Comparison of ENCODE assay signal across 10 cellular contexts in genomic region chr18:26190506-26190905, GRCh38. TPM values are rescaled to one million over a fixed set of nuclear protein-coding genes. Genes with fewer than 3 reads are reported as not detected.
DNase-seq lines count a peak whose midpoint lies in the region; ATAC-seq and TF ChIP-seq lines count a peak whose summit lies in the region.
"Had no signal": no experiment of that assay in that cellular context is flagged by ENCODE, and none has a peak within 500 bp of the region (broad histone marks: within the 10 kb centered on the region; RNA-seq: fewer than 3 reads in every experiment).

No MANE protein-coding gene starts in this region.

- no peaks in the 10 kb centered on the region for H3K9me3 Mint-ChIP-seq in effector memory CD8-positive, alpha-beta T cell
- peaks cover 8% of the 10 kb centered on the region for H3K9me3 Mint-ChIP-seq in Caco-2 (ENCODE audit: unreplicated experiment)

- no peak overlapping the region for H3K4me3 ChIP-seq in Caco-2 (ENCODE audit: low read depth, low read length)
- H3K4me3 ChIP-seq: skin epidermis had no signal

- intact Hi-C loops in Caco-2 (cut with micrococcal nuclease; ENCODE audit: unreplicated experiment): no loop called here

- no peaks in the 10 kb centered on the region for H3K36me3 Mint-ChIP-seq in effector memory CD8-positive, alpha-beta T cell (ENCODE audit: insufficient read depth)
- H3K36me3 Mint-ChIP-seq in Caco-2 (ENCODE audit: insufficient read depth, unreplicated experiment): no peaks in the 10 kb centered on the region

- peak overlapping the region; percentile 79 to 92 for H3K27ac Mint-ChIP-seq in effector memory CD8-positive, alpha-beta T cell
- no peak overlapping the region for H3K27ac Mint-ChIP-seq in Caco-2 (ENCODE audit: unreplicated experiment)

- peaks cover 7 to 11% of the 10 kb centered on the region in 2 donors for H3K4me1 Mint-ChIP-seq in effector memory CD8-positive, alpha-beta T cell (ENCODE audit: low read depth in 2 of 2)
- H3K4me1 Mint-ChIP-seq in Caco-2 (ENCODE audit: low read depth, unreplicated experiment): no peaks in the 10 kb centered on the region

- BruUV-seq in Caco-2 (replicated peaks; lab: Mats Ljungman, UMichigan): no TSS peak

- TF ChIP-seq POLR2A in GM18505 (IDR thresholded peaks at IDR 0.05; ENCODE audit: borderline replicate concordance, extremely low read depth, insufficient read depth, insufficient read length) (peak; percentile 26), Raji (IDR thresholded peaks at IDR 0.05; ENCODE audit: insufficient read depth, low read depth, low read length) (peak; percentile 51)

- no peak for TF ChIP-seq CTCF in Caco-2 (IDR thresholded peaks at IDR 0.05; ENCODE audit: insufficient read depth in 1 of 2, low read depth in 1 of 2, low read length in 1 of 2, severe bottlenecking in 1 of 2, unreplicated experiment in 1 of 2)

- H3K27me3 Mint-ChIP-seq in effector memory CD8-positive, alpha-beta T cell: no peaks in the 10 kb centered on the region
- H3K27me3 Mint-ChIP-seq in Caco-2 (ENCODE audit: insufficient read depth, unreplicated experiment): no peaks in the 10 kb centered on the region

- no peaks in the 10 kb centered on the region for H3K36me3 ChIP-seq in Caco-2 (ENCODE audit: control insufficient read depth, insufficient read depth, low read length)

- ATAC-seq in GM18505 (IDR thresholded peaks at IDR 0.05; ENCODE audit: unreplicated experiment): peak; percentile 88
- ATAC-seq in HG02759 (IDR thresholded peaks at IDR 0.05; ENCODE audit: unreplicated experiment): peak; percentile 91
- peak; percentile 91 for ATAC-seq in effector memory CD8-positive, alpha-beta T cell (replicated peaks)

- POLR2A ChIA-PET in Caco-2 (lab: Charles Lee): no interaction called here

- H3K9me3 ChIP-seq in Caco-2: no peaks in the 10 kb centered on the region

- CTCF ChIA-PET in Caco-2 (lab: Charles Lee): no interaction called here

- DNase-seq in effector memory CD8-positive, alpha-beta T cell: peak; percentile 9 to 27 (median 18)
- DNase-seq in Caco-2 (no peak), NCI-H1092 (lab: John Stamatoyannopoulos, UW) (no peak), dermis blood vessel endothelial cell (no peak), midbrain (lab: John Stamatoyannopoulos, UW) (no peak)

- H3K4me3 Mint-ChIP-seq in effector memory CD8-positive, alpha-beta T cell: peak overlapping the region; percentile 44 to 74
- no peak overlapping the region for H3K4me3 Mint-ChIP-seq in Caco-2 (ENCODE audit: unreplicated experiment)

- H3K4me1 ChIP-seq in Caco-2: no peaks in the 10 kb centered on the region

- H3K27me3 ChIP-seq in Caco-2 (replicated peaks; ENCODE audit: control insufficient read depth, insufficient read depth, low read length): no peaks in the 10 kb centered on the region

RNA-seq across cellular contexts. Expression of gene TAF4B, which starts 35.7 kb away (rescaled TPM):
- total RNA-seq in Caco-2 (2022): 2.5 and 2.6 TPM in 2 replicates
- 2.6 and 3.9 TPM in 2 replicates for total RNA-seq in dermis blood vessel endothelial cell

RNA-seq across cellular contexts. Expression of gene PSMA8, which starts 56.8 kb away (rescaled TPM):
- total RNA-seq in Caco-2 (2022) (not detected in 2 replicates), dermis blood vessel endothelial cell (not detected in 2 replicates)
- total RNA-seq: H1 had no signal

Comparison
In these comparisons a context has a peak if more than half of its experiments do, and no peak if none do; other contexts are left out.
1. DNase-seq: peak in effector memory CD8-positive, alpha-beta T cell (3 of 3); none in Caco-2 (0 of 2), NCI-H1092 (single experiment), dermis blood vessel endothelial cell (single experiment) and midbrain (single experiment).
2. Peak in every context shown above with its lines, with median percentiles within 50 percentile points of each other: ATAC-seq.